ENCODE assay signal across 8 cellular contexts in genomic region chr21:31872452-31873274, GRCh38. TPM values are rescaled to one million over a fixed set of nuclear protein-coding genes. Genes with fewer than 3 reads are reported as not detected.
DNase-seq lines count a peak whose midpoint lies in the region; ATAC-seq and TF ChIP-seq lines count a peak whose summit lies in the region.

HUNK (plus strand) TSS chr21:31873020; CDS start chr21:31873675, 655 bp downstream.

- no peaks in the 10 kb centered on the region for H3K36me3 ChIP-seq in muscle layer of duodenum (ENCODE audit: control insufficient read depth in 1 of 2, insufficient read depth in 2 of 2, low read length in 2 of 2)
- no peaks in the 10 kb centered on the region for H3K36me3 ChIP-seq in vagina

- H3K27ac Mint-ChIP-seq in T-helper 17 cell: no peak within 1 kb of the TSS

- H3K27me3 Mint-ChIP-seq in T-helper 17 cell: peaks cover 48% of the 10 kb centered on the region

- ATAC-seq in T-helper 17 cell: peak; percentile 57
- peak; percentile 40 for ATAC-seq in esophagus mucosa
- ATAC-seq in GM19328 (IDR thresholded peaks at IDR 0.05; ENCODE audit: unreplicated experiment): no peak

- peak; percentile 14 for DNase-seq in DMS 273 treated with DMSO at 0.1 percent for 48 hours (lab: John Stamatoyannopoulos, UW)
- no peak for DNase-seq in LNCaP clone FGC (ENCODE audit: low read depth)
- no peak for DNase-seq in T-helper 17 cell
- DNase-seq in vagina (ENCODE audit: extremely low spot score in 2 of 2): no peak
- DNase-seq in middle frontal gyrus (ENCODE audit: extremely low spot score, low spot score): no peak

- H3K9me3 ChIP-seq in T-helper 17 cell (ENCODE audit: control insufficient read depth, low read length, poor library complexity, severe bottlenecking): no peaks in the 10 kb centered on the region
- H3K9me3 ChIP-seq in muscle layer of duodenum (ENCODE audit: control insufficient read depth in 1 of 2, low read length in 2 of 2): no peaks in the 10 kb centered on the region
- H3K9me3 ChIP-seq in vagina: no peaks in the 10 kb centered on the region

- intact Hi-C loops in vagina (cut with DNase I): loop anchor here (5.0 to 10.0 kb wide), 2 partner anchors 385 to 722 kb away; no protein-coding TSS in a partner anchor

- peak within 1 kb of the TSS; percentile 88 for H3K4me3 Mint-ChIP-seq in T-helper 17 cell

- TF ChIP-seq CTCF in LNCaP clone FGC (IDR thresholded peaks at IDR 0.05; ENCODE audit: control insufficient read depth, extremely low read depth, insufficient read depth) (peak; percentile 40), vagina (IDR thresholded peaks at IDR 0.05) (no peak)

- no peak within 1 kb of the TSS for H3K27ac ChIP-seq in muscle layer of duodenum (ENCODE audit: low read length)
- H3K27ac ChIP-seq in vagina: peak within 1 kb of the TSS; percentile 66

- H3K27me3 ChIP-seq in muscle layer of duodenum (ENCODE audit: low read depth, low read length) (peaks cover 4% of the 10 kb centered on the region), vagina (no peaks in the 10 kb centered on the region)

- no peaks in the 10 kb centered on the region for H3K36me3 Mint-ChIP-seq in T-helper 17 cell (ENCODE audit: low read depth)

- H3K4me3 ChIP-seq in LNCaP clone FGC (ENCODE audit: low read depth, low read length): peak within 1 kb of the TSS; percentile 38
- H3K4me3 ChIP-seq in muscle layer of duodenum (ENCODE audit: low read depth in 1 of 2, low read length in 2 of 2): peak within 1 kb of the TSS; percentile 52 to 80
- peak within 1 kb of the TSS; percentile 41 to 54 for H3K4me3 ChIP-seq in vagina

- no peak for TF ChIP-seq POLR2A in vagina (IDR thresholded peaks at IDR 0.05)

- peaks cover 0 to 22% of the 10 kb centered on the region in 2 donors for H3K4me1 ChIP-seq in muscle layer of duodenum (ENCODE audit: control insufficient read depth in 1 of 2, insufficient read depth in 2 of 2, low read length in 2 of 2)
- H3K4me1 ChIP-seq in vagina: no peaks in the 10 kb centered on the region

- H3K4me1 Mint-ChIP-seq in T-helper 17 cell: peaks cover 10% of the 10 kb centered on the region

RNA-seq across cellular contexts. Expression of gene HUNK, which starts in this region (rescaled TPM):
- 1 to 10 TPM in 1 of 2 donors, under 1 TPM in 1; 0.81 to 1.3 TPM for total RNA-seq in T-helper 17 cell
- 0.92 TPM for total RNA-seq in esophagus mucosa
- total RNA-seq in vagina: 0.74 TPM

Comparison
In these comparisons a context has a peak if more than half of its experiments do, and no peak if none do; other contexts are left out.
1. Peak in ATAC-seq in esophagus mucosa; RNA of the gene not detected or under 1 TPM.